1 cellular context compared by ENCODE assay signal in the genomic region with DNA sequence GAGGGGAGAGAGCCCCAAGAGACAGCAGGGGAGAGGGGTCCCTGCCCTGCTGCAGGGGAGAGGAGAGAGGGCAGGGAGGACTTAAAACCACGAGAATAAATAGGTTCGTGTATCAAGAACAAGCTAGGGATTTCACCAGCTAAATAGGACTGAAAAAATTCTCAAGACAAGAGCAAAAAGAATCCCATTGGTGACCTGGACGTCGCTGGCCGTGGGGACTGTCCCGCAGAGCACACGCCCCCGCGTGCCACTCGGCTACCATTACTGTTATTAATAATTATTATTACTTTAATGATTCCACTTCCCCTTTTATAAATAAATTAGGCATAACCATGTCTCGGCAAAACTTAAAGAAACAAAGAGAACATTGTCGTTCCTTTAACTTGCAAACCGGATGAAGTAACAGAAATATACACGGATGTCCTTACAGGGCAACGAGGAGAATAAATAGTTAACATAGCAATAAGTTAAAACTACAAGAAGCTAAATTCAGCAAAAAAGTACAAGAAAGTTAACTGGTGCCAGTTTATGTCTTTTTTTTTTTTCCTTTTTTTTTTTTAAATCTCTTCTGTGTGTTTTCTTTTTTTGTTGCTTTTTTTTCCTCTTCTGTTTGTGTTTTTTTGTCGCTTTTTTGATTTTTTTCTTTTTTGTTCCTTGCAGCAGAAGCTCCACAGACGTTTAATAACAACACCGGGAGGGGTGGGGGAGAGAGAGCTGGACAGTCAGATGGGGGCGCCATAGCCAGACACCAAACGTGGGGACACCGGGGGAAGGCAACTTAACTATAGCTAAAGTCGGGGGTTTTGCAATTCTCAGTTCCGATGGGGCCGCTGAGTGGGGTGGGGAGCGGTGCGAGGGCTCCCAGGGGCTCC.
TF ChIP-seq lines count a peak whose summit lies in the region.

No MANE protein-coding gene starts in this region.

TF ChIP-seq in K562, 482 proteins besides CTCF, POLR2A, EP300 and RAD21 (continued from another document and continues in another):
- TF ChIP-seq, protein P1, sequence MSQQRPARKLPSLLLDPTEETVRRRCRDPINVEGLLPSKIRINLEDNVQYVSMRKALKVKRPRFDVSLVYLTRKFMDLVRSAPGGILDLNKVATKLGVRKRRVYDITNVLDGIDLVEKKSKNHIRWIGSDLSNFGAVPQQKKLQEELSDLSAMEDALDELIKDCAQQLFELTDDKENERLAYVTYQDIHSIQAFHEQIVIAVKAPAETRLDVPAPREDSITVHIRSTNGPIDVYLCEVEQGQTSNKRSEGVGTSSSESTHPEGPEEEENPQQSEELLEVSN (IDR thresholded peaks at IDR 0.05; ENCODE audit: borderline replicate concordance in 1 of 2, extremely low read depth in 1 of 2, insufficient read depth in 1 of 2, insufficient read length in 1 of 2, low read depth in 1 of 2, low read length in 1 of 2, poor library complexity in 1 of 2, severe bottlenecking in 1 of 2) = no peak
- TF ChIP-seq, protein P2, sequence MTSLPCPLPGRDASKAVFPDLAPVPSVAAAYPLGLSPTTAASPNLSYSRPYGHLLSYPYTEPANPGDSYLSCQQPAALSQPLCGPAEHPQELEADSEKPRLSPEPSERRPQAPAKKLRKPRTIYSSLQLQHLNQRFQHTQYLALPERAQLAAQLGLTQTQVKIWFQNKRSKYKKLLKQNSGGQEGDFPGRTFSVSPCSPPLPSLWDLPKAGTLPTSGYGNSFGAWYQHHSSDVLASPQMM (CRISPR knock-in tag; IDR thresholded peaks at IDR 0.05) = no peak
- TF ChIP-seq, protein P3, sequence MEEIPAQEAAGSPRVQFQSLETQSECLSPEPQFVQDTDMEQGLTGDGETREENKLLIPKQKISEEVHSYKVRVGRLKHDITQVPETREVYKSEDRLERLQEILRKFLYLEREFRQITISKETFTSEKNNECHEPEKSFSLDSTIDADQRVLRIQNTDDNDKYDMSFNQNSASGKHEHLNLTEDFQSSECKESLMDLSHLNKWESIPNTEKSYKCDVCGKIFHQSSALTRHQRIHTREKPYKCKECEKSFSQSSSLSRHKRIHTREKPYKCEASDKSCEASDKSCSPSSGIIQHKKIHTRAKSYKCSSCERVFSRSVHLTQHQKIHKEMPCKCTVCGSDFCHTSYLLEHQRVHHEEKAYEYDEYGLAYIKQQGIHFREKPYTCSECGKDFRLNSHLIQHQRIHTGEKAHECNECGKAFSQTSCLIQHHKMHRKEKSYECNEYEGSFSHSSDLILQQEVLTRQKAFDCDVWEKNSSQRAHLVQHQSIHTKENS (CRISPR knock-in tag; IDR thresholded peaks at IDR 0.05) = no peak
- TF ChIP-seq ZNF785 (CRISPR knock-in tag; IDR thresholded peaks at IDR 0.05) (no peak), MEF2D (tag; conservative IDR thresholded peaks at IDR 0.05; ENCODE audit: low read depth) (no peak), GABPB2 (CRISPR knock-in tag; conservative IDR thresholded peaks at IDR 0.05) (no peak), ZNF121 (CRISPR knock-in tag; conservative IDR thresholded peaks at IDR 0.05) (no peak), ETV1 (tag; conservative IDR thresholded peaks at IDR 0.05; ENCODE audit: low read depth) (no peak), MIER1 (IDR thresholded peaks at IDR 0.05; ENCODE audit: low read depth) (no peak), IRF2 (CRISPR knock-in tag; IDR thresholded peaks at IDR 0.05) (no peak), RBM14 (IDR thresholded peaks at IDR 0.05; ENCODE audit: borderline replicate concordance, insufficient read depth, low read depth, low read length) (no peak), KLF16 (IDR thresholded peaks at IDR 0.05) (no peak), SNIP1 (IDR thresholded peaks at IDR 0.05; ENCODE audit: low read depth) (no peak), SMARCB1 (IDR thresholded peaks at IDR 0.05; ENCODE audit: insufficient read length, low read depth) (no peak), NR3C1 (CRISPR knock-in tag; IDR thresholded peaks at IDR 0.05) (no peak), TFAM (CRISPR knock-in tag; conservative IDR thresholded peaks at IDR 0.05) (no peak), RBBP5 (IDR thresholded peaks at IDR 0.05; ENCODE audit: borderline replicate concordance, insufficient read depth, low read length, poor library complexity, severe bottlenecking) (no peak), CBX2 (IDR thresholded peaks at IDR 0.05; ENCODE audit: insufficient read depth, low read length, poor library complexity, severe bottlenecking) (no peak), ELF2 (CRISPR knock-in tag; IDR thresholded peaks at IDR 0.05) (no peak), TRIM24 (IDR thresholded peaks at IDR 0.05) (0 out of 4 replicates have a peak, but pooled peaks of 1 of the 2 experiments have one; percentile 5), SOX6 (IDR thresholded peaks at IDR 0.05) (no peak), ZNF57 (CRISPR knock-in tag; IDR thresholded peaks at IDR 0.05) (no peak), KDM5B (IDR thresholded peaks at IDR 0.05; ENCODE audit: insufficient replicate concordance, low read depth, low read length) (no peak), SREBF2 (CRISPR knock-in tag; IDR thresholded peaks at IDR 0.05) (no peak), C11orf30 (IDR thresholded peaks at IDR 0.05; ENCODE audit: low read depth) (no peak), COPS2 (conservative IDR thresholded peaks at IDR 0.05) (no peak), POU5F1 (IDR thresholded peaks at IDR 0.05; ENCODE audit: borderline replicate concordance, low read depth, low read length, partially characterized antibody) (no peak), CREBBP (IDR thresholded peaks at IDR 0.05; ENCODE audit: low read depth, low read length) (no peak)
- TF ChIP-seq, protein P4, sequence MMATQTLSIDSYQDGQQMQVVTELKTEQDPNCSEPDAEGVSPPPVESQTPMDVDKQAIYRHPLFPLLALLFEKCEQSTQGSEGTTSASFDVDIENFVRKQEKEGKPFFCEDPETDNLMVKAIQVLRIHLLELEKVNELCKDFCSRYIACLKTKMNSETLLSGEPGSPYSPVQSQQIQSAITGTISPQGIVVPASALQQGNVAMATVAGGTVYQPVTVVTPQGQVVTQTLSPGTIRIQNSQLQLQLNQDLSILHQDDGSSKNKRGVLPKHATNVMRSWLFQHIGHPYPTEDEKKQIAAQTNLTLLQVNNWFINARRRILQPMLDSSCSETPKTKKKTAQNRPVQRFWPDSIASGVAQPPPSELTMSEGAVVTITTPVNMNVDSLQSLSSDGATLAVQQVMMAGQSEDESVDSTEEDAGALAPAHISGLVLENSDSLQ (IDR thresholded peaks at IDR 0.05) = 0 out of 2 replicates have a peak, but pooled peaks have one; percentile 7
- TF ChIP-seq, protein P5, sequence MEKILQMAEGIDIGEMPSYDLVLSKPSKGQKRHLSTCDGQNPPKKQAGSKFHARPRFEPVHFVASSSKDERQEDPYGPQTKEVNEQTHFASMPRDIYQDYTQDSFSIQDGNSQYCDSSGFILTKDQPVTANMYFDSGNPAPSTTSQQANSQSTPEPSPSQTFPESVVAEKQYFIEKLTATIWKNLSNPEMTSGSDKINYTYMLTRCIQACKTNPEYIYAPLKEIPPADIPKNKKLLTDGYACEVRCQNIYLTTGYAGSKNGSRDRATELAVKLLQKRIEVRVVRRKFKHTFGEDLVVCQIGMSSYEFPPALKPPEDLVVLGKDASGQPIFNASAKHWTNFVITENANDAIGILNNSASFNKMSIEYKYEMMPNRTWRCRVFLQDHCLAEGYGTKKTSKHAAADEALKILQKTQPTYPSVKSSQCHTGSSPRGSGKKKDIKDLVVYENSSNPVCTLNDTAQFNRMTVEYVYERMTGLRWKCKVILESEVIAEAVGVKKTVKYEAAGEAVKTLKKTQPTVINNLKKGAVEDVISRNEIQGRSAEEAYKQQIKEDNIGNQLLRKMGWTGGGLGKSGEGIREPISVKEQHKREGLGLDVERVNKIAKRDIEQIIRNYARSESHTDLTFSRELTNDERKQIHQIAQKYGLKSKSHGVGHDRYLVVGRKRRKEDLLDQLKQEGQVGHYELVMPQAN (IDR thresholded peaks at IDR 0.05; ENCODE audit: borderline replicate concordance) = peak; percentile 27; the same call in 1 of the 2 replicates
- TF ChIP-seq, protein P6, sequence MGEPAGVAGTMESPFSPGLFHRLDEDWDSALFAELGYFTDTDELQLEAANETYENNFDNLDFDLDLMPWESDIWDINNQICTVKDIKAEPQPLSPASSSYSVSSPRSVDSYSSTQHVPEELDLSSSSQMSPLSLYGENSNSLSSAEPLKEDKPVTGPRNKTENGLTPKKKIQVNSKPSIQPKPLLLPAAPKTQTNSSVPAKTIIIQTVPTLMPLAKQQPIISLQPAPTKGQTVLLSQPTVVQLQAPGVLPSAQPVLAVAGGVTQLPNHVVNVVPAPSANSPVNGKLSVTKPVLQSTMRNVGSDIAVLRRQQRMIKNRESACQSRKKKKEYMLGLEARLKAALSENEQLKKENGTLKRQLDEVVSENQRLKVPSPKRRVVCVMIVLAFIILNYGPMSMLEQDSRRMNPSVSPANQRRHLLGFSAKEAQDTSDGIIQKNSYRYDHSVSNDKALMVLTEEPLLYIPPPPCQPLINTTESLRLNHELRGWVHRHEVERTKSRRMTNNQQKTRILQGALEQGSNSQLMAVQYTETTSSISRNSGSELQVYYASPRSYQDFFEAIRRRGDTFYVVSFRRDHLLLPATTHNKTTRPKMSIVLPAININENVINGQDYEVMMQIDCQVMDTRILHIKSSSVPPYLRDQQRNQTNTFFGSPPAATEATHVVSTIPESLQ (CRISPR knock-in tag; IDR thresholded peaks at IDR 0.05) = no peak
- TF ChIP-seq, protein P7, sequence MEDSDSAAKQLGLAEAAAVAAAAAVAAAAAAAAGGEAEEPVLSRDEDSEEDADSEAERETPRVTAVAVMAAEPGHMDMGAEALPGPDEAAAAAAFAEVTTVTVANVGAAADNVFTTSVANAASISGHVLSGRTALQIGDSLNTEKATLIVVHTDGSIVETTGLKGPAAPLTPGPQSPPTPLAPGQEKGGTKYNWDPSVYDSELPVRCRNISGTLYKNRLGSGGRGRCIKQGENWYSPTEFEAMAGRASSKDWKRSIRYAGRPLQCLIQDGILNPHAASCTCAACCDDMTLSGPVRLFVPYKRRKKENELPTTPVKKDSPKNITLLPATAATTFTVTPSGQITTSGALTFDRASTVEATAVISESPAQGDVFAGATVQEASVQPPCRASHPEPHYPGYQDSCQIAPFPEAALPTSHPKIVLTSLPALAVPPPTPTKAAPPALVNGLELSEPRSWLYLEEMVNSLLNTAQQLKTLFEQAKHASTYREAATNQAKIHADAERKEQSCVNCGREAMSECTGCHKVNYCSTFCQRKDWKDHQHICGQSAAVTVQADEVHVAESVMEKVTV (CRISPR knock-in tag; IDR thresholded peaks at IDR 0.05) = no peak
- TF ChIP-seq, protein P8, sequence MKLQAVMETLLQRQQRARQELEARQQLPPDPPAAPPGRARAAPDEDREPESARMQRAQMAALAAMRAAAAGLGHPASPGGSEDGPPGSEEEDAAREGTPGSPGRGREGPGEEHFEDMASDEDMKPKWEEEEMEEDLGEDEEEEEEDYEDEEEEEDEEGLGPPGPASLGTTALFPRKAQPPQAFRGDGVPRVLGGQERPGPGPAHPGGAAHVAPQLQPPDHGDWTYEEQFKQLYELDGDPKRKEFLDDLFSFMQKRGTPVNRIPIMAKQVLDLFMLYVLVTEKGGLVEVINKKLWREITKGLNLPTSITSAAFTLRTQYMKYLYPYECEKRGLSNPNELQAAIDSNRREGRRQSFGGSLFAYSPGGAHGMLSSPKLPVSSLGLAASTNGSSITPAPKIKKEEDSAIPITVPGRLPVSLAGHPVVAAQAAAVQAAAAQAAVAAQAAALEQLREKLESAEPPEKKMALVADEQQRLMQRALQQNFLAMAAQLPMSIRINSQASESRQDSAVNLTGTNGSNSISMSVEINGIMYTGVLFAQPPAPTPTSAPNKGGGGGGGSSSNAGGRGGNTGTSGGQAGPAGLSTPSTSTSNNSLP (IDR thresholded peaks at IDR 0.05; ENCODE audit: borderline replicate concordance, low read depth, low read length) = no peak
- TF ChIP-seq, protein P9, sequence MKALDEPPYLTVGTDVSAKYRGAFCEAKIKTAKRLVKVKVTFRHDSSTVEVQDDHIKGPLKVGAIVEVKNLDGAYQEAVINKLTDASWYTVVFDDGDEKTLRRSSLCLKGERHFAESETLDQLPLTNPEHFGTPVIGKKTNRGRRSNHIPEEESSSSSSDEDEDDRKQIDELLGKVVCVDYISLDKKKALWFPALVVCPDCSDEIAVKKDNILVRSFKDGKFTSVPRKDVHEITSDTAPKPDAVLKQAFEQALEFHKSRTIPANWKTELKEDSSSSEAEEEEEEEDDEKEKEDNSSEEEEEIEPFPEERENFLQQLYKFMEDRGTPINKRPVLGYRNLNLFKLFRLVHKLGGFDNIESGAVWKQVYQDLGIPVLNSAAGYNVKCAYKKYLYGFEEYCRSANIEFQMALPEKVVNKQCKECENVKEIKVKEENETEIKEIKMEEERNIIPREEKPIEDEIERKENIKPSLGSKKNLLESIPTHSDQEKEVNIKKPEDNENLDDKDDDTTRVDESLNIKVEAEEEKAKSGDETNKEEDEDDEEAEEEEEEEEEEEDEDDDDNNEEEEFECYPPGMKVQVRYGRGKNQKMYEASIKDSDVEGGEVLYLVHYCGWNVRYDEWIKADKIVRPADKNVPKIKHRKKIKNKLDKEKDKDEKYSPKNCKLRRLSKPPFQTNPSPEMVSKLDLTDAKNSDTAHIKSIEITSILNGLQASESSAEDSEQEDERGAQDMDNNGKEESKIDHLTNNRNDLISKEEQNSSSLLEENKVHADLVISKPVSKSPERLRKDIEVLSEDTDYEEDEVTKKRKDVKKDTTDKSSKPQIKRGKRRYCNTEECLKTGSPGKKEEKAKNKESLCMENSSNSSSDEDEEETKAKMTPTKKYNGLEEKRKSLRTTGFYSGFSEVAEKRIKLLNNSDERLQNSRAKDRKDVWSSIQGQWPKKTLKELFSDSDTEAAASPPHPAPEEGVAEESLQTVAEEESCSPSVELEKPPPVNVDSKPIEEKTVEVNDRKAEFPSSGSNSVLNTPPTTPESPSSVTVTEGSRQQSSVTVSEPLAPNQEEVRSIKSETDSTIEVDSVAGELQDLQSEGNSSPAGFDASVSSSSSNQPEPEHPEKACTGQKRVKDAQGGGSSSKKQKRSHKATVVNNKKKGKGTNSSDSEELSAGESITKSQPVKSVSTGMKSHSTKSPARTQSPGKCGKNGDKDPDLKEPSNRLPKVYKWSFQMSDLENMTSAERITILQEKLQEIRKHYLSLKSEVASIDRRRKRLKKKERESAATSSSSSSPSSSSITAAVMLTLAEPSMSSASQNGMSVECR (CRISPR knock-in tag; IDR thresholded peaks at IDR 0.05) = no peak
- TF ChIP-seq, protein P10, sequence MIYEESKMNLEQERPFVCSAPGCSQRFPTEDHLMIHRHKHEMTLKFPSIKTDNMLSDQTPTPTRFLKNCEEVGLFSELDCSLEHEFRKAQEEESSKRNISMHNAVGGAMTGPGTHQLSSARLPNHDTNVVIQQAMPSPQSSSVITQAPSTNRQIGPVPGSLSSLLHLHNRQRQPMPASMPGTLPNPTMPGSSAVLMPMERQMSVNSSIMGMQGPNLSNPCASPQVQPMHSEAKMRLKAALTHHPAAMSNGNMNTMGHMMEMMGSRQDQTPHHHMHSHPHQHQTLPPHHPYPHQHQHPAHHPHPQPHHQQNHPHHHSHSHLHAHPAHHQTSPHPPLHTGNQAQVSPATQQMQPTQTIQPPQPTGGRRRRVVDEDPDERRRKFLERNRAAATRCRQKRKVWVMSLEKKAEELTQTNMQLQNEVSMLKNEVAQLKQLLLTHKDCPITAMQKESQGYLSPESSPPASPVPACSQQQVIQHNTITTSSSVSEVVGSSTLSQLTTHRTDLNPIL (CRISPR knock-in tag; IDR thresholded peaks at IDR 0.05) = no peak
